Comparison of ENCODE assay signal across 20 cellular contexts in the genomic region with DNA sequence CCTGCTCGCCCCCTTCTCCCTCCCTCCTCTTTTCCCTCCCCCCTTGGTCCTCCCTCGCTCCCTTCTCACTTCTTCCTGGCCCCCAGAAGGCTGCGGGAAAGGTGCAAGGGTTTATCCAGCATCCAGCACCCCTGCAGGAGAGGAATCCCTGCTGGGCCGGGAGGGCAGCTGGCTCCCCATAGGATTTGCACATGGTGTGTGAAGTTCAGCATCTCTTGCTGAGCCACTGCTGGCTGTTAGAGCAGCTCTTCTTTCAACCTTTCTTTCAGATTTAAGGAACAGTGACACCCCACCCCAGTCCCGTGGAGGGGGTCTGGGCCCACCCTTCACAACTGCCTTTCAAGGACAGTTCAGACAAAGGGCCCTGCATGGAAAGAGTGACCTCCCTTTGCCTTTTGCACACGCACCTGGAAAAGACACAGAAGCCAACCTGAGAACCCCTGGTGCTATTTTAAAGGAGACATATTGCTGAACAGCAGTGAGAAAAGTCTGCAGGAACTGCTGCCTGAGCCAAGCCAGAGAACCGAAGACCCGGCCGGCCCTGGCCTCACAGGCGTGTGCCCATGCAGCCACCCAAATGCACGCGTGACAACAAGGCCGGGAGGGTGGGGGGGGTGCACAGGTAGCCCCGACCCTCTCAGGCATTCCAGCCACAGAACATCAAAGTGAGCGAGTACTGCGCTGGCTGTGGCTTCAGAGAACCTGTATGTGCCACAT.
DNase-seq lines count a peak whose midpoint lies in the region; ATAC-seq, FAIRE-seq and TF ChIP-seq lines count a peak whose summit lies in the region.
"Had no signal": no experiment of that assay in that cellular context is flagged by ENCODE, and none has a peak within 500 bp of the region (broad histone marks: within the 10 kb centered on the region; RNA-seq: fewer than 3 reads in every experiment).

No MANE protein-coding gene starts in this region.

- no peak for ATAC-seq in heart right ventricle
- ATAC-seq: Panc1 had no signal

- no peak overlapping the region for H3K27ac ChIP-seq in heart right ventricle
- H3K27ac ChIP-seq: GM23248 had no signal

- H3K4me1 ChIP-seq in heart right ventricle, result peaks cover 0 to 6% (median 0%) of the 10 kb centered on the region in 9 donors

- DNase-seq in NCI-H345 (lab: John Stamatoyannopoulos, UW) (peak; percentile 51), NCI-H345 treated with DMSO at 0.1 percent for 48 hours (lab: John Stamatoyannopoulos, UW; ENCODE audit: unreplicated experiment) (no peak), cardiac septum (ENCODE audit: low spot score) (peak; percentile 59), heart right ventricle (no peak), posterior vena cava (ENCODE audit: low spot score) (peak; percentile 35), pons (ENCODE audit: low spot score) (no peak), GM12891 (ENCODE audit: insufficient read length, low spot score) (no peak), iPS-NIHi7 (ENCODE audit: extremely low spot score) (no peak)
- DNase-seq: Calu3; CD4-positive, alpha-beta memory T cell; DMS53; GM23248; HCEC 1CT; Karpas-422; MG63; NCI-H1105; NCI-H1694; NCI-H446; SHP77 had no signal

- H3K36me3 ChIP-seq in heart right ventricle, result peaks cover 0 to 23% (median 9%) of the 10 kb centered on the region in 9 donors
- H3K36me3 ChIP-seq: MG63 had no signal

- H3K27me3 ChIP-seq in heart right ventricle, result no peaks in the 10 kb centered on the region
- H3K27me3 ChIP-seq: MG63 had no signal

- no peak for TF ChIP-seq POLR2A in GM12891 (IDR thresholded peaks at IDR 0.05; ENCODE audit: low read depth, low read length)

- no peak overlapping the region for H3K4me3 ChIP-seq in heart right ventricle
- H3K4me3 ChIP-seq: GM23248, MG63 had no signal

- H3K9me3 ChIP-seq in heart right ventricle, result peaks cover 0 to 19% (median 11%) of the 10 kb centered on the region in 11 donors

- no peak for TF ChIP-seq CTCF in heart right ventricle (IDR thresholded peaks at IDR 0.05)

- FAIRE-seq in GM12891 (lab: Jason Lieb, UNC), result no peak

- WGBS in heart right ventricle, 2 donors, result 84 to 87% methylated on average over 16 of the region's 16 CpGs

- intact Hi-C loops in cardiac septum (cut with DNase I) (no loop called here), heart right ventricle (cut with DNase I) (no loop called here), posterior vena cava (cut with DNase I) (no loop called here)

TF ChIP-seq in GM12891, 5 proteins besides CTCF, POLR2A, EP300 and RAD21:
- no peak for TF ChIP-seq SPI1 (IDR thresholded peaks at IDR 0.05; ENCODE audit: low read depth, low read length)
- no peak for TF ChIP-seq PAX5 (IDR thresholded peaks at IDR 0.05; ENCODE audit: insufficient read depth, low read length, severe bottlenecking)
- no peak for TF ChIP-seq POLR2AphosphoS5 (IDR thresholded peaks at IDR 0.05; ENCODE audit: low read depth, low read length)
- no peak for TF ChIP-seq POU2F2 (IDR thresholded peaks at IDR 0.05; ENCODE audit: low read depth, low read length)
- no peak for TF ChIP-seq TAF1 (IDR thresholded peaks at IDR 0.05; ENCODE audit: low read depth, low read length)
TF ChIP-seq in GM12891: peak in this region for 0.

Comparison
In these comparisons a context has a peak if more than half of its experiments do, and no peak if none do; other contexts are left out.
1. DNase-seq: peak in NCI-H345 (single experiment), cardiac septum (single experiment) and posterior vena cava (single experiment); none in NCI-H345 treated with DMSO at 0.1 percent for 48 hours (single experiment), heart right ventricle (0 of 2), pons (single experiment), GM12891 (single experiment) and iPS-NIHi7 (single experiment).